8 cellular contexts compared by ENCODE assay signal in genomic region chr1:19312782-19313635, GRCh38. TPM values are rescaled to one million over a fixed set of nuclear protein-coding genes. Genes with fewer than 3 reads are reported as not detected.
DNase-seq lines count a peak whose midpoint lies in the region; ATAC-seq and TF ChIP-seq lines count a peak whose summit lies in the region.

No MANE protein-coding gene starts in this region.

- H3K4me3 ChIP-seq in mucosa of rectum (ENCODE audit: low read length in 2 of 2) (peak overlapping the region; percentile 74 to 83), aorta (ENCODE audit: low read length in 2 of 2) (peak overlapping the region; percentile 33 to 66)

- WGBS in aorta, 2 donors: 23 to 25% methylated on average over 19 to 20 of the region's 20 CpGs

- ATAC-seq in GM18517 (IDR thresholded peaks at IDR 0.05; ENCODE audit: unreplicated experiment) (peak; percentile 15), aorta (ENCODE audit: low FRiP score) (no peak)

- H3K36me3 ChIP-seq in mucosa of rectum (ENCODE audit: control insufficient read depth in 2 of 2, insufficient read depth in 2 of 2, low read length in 2 of 2) (peaks cover under 1 to 1% of the 10 kb centered on the region in 2 donors), aorta (ENCODE audit: control insufficient read depth in 1 of 2, insufficient read depth in 2 of 2, low read length in 1 of 2) (no peaks in the 10 kb centered on the region)

- H3K4me3 Mint-ChIP-seq in IgD-negative memory B cell: peak overlapping the region; percentile 84 to 93 (median 91)

- intact Hi-C loops in aorta (cut with DNase I): no loop called here

- peaks cover 36 to 37% of the 10 kb centered on the region in 2 donors for H3K4me1 ChIP-seq in mucosa of rectum (ENCODE audit: control insufficient read depth in 2 of 2, insufficient read depth in 2 of 2, low read length in 2 of 2)
- no peaks in the 10 kb centered on the region for H3K4me1 ChIP-seq in aorta (ENCODE audit: control insufficient read depth in 1 of 2, insufficient read depth in 2 of 2, low read length in 2 of 2)

- peak overlapping the region; percentile 94 to 98 (median 96) for H3K27ac Mint-ChIP-seq in IgD-negative memory B cell

- peak overlapping the region; percentile 81 to 89 for H3K9ac ChIP-seq in mucosa of rectum (ENCODE audit: low read depth in 1 of 2, low read length in 2 of 2)

- H3K36me3 Mint-ChIP-seq in IgD-negative memory B cell: peaks cover 6% of the 10 kb centered on the region

- DNase-seq in caudate nucleus (lab: John Stamatoyannopoulos, UW) (peak in 3 of 61 donors; percentile 28 to 36 (median 35)), aorta (no peak), DMS153 (lab: John Stamatoyannopoulos, UW) (no peak), D341Med (ENCODE audit: low spot score) (no peak)

- H3K9me3 ChIP-seq in mucosa of rectum (ENCODE audit: control insufficient read depth in 2 of 2, low read length in 2 of 2): no peaks in the 10 kb centered on the region
- no peaks in the 10 kb centered on the region for H3K9me3 ChIP-seq in aorta (ENCODE audit: control insufficient read depth, low read length)

- H3K27me3 ChIP-seq in mucosa of rectum (ENCODE audit: control insufficient read depth in 2 of 2, insufficient read depth in 2 of 2, low read length in 2 of 2): no peaks in the 10 kb centered on the region
- H3K27me3 ChIP-seq in aorta (ENCODE audit: control insufficient read depth in 1 of 2, insufficient read depth in 2 of 2, low read length in 1 of 2): no peaks in the 10 kb centered on the region

- peak overlapping the region; percentile 69 for H3K27ac ChIP-seq in 22Rv1
- H3K27ac ChIP-seq in caudate nucleus (ENCODE audit: low read depth, low read length): peak overlapping the region; percentile 76
- H3K27ac ChIP-seq in mucosa of rectum (ENCODE audit: low read depth in 2 of 2, low read length in 2 of 2): peak overlapping the region; percentile 66 to 77
- H3K27ac ChIP-seq in aorta (ENCODE audit: low read depth in 1 of 2, low read length in 2 of 2): peak overlapping the region in 1 of 2 donors; percentile 9

- H3K9me3 Mint-ChIP-seq in IgD-negative memory B cell: no peaks in the 10 kb centered on the region

- TF ChIP-seq CTCF in 22Rv1 (IDR thresholded peaks at IDR 0.05): no peak

- H3K4me1 Mint-ChIP-seq in IgD-negative memory B cell: peaks cover 40 to 57% (median 46%) of the 10 kb centered on the region in 3 donors

- no peaks in the 10 kb centered on the region for H3K27me3 Mint-ChIP-seq in IgD-negative memory B cell

RNA-seq across cellular contexts. Expression of gene SLC66A1, which starts 0.9 kb away (rescaled TPM):
- polyA plus RNA-seq in IgD-negative memory B cell (12.7 TPM), aorta (10 to 100 TPM in 1 of 2 donors, 1 to 10 TPM in 1; 4.0 to 15.2 TPM)
- total RNA-seq in aorta: 10 to 100 TPM in 1 of 2 donors, 1 to 10 TPM in 1; 7.6 to 13.7 TPM

RNA-seq across cellular contexts. Expression of gene AKR7A2, which starts 1.1 kb away (rescaled TPM):
- 87.9 TPM for polyA plus RNA-seq in IgD-negative memory B cell
- 10 to 100 TPM; 19.3 to 34.7 TPM for total RNA-seq in aorta
- polyA plus RNA-seq in aorta: 10 to 100 TPM; 31.4 to 48.0 TPM

RNA-seq across cellular contexts. Expression of gene AKR7A3, which starts 24.4 kb away (rescaled TPM):
- polyA plus RNA-seq in IgD-negative memory B cell (0.20 TPM), aorta (10 to 100 TPM in 1 of 2 donors, 1 to 10 TPM in 1; 2.6 to 99.8 TPM)
- total RNA-seq in aorta: 1 to 10 TPM; 1.2 to 1.6 TPM
